Comparison of ENCODE assay signal across 1 cellular context in the genomic region with DNA sequence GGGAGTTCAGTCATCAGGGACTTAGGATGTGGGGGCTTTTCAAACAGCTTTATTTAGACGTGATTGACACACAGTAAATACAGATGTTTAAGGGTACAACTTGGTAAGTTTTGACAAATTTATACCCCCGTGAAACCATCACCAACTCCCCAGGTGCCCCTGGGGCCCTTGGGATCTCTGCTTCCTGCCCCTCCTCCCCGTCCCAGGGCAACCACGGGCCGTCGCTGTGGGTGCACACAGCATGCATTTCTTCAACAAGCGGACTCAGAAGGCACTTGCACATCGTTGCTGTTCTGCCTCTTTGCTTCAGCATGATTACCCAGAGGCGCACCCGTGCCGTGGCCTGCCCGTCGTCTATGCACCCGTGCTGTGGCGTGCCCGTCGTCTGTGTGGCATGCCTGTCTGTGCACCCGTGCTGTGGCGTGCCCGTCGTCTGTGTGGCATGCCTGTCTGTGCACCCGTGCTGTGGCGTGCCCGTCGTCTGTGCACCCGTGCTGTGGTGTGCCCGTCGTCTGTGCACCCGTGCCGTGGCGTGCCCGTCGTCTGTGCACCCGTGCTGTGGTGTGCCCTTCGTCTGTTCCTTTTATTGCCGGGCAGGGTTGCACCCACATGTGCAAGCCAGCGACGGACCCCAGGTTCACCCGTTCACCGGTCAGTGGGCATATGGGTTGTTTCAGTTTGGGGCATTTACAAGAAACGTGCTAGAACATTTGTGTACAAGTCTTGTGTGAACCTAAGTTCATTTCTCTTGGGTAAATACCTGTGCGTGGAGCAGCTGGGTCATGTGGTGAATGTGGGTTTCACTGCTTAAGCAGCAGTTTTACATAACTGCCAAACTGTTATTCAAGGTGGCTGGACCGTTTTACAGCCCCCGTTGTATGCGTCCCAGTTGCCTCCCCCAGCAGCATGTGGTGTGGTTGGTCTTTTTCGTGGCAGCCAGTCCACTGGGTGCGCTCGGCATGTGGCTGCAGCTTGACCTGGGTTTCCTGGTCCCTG.
TF ChIP-seq lines count a peak whose summit lies in the region.

No MANE protein-coding gene starts in this region.

TF ChIP-seq in IMR-90, 13 proteins besides CTCF, POLR2A, EP300 and RAD21:
- TF ChIP-seq MAFK (IDR thresholded peaks at IDR 0.05; ENCODE audit: low read depth, low read length) (no peak), SMC3 (IDR thresholded peaks at IDR 0.05; ENCODE audit: low read depth, low read length) (no peak), RCOR1 (IDR thresholded peaks at IDR 0.05; ENCODE audit: insufficient replicate concordance, low read length) (no peak), NFE2L2 (IDR thresholded peaks at IDR 0.05; ENCODE audit: low read depth, low read length) (no peak), BHLHE40 (IDR thresholded peaks at IDR 0.05; ENCODE audit: low read depth, low read length) (no peak), CHD1 (IDR thresholded peaks at IDR 0.05; ENCODE audit: low read depth, low read length) (no peak), MAZ (IDR thresholded peaks at IDR 0.05; ENCODE audit: borderline replicate concordance, low read depth, low read length) (no peak), MXI1 (IDR thresholded peaks at IDR 0.05; ENCODE audit: borderline replicate concordance, low read depth, low read length) (no peak)
